In the genomic region with DNA sequence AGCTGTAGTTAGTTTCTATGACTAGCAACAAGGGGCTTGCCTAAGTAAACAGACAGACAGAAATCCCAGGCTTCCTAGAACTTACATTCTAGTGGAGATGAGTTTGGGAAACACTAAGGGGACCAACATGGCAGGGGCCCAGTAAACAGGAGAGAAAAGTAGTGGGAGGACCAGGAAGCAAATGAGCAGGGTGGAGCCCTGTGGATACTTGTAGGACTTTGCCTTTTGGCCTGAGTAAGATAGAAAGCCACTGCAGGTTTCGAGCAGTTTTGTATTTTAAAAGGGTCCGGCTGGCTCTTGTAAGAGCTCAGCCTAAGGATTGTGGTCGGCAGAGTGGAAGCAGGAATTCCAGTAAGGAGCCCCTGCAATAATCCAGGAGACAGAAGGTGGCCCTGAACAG, we compare ENCODE assay signal across 20 cellular contexts.
DNase-seq lines count a peak whose midpoint lies in the region; ATAC-seq, FAIRE-seq and TF ChIP-seq lines count a peak whose summit lies in the region.
"Had no signal": no experiment of that assay in that cellular context is flagged by ENCODE, and none has a peak within 500 bp of the region (broad histone marks: within the 10 kb centered on the region; RNA-seq: fewer than 3 reads in every experiment).

No MANE protein-coding gene starts in this region.

- H3K36me3 ChIP-seq in OCI-LY1 (ENCODE audit: insufficient read depth, low read length) (no peaks in the 10 kb centered on the region), small intestine (ENCODE audit: control insufficient read depth in 2 of 2, insufficient read depth in 2 of 2, low read length in 2 of 2) (no peaks in the 10 kb centered on the region)

- H3K9me3 Mint-ChIP-seq in activated T-cell treated with anti-CD3 and anti-CD28 coated beads, Interleukin-2, amount 50 U/mL, for 24 hours, result peaks cover 7% of the 10 kb centered on the region
- H3K9me3 Mint-ChIP-seq in activated T-helper 2 cell treated with anti-CD3 and anti-CD28 coated beads, Interferon-gamma antibody, Interleukin-2, Interleukin-4, amounts not matched to agents 10 μg/mL and 5 μg/mL and 100 μg/mL, durations not matched to agents 14 hours and 24 hours and 36 hours, result no peaks in the 10 kb centered on the region
- H3K9me3 Mint-ChIP-seq: IgD-negative memory B cell had no signal

- 70 to 75% (median 71%) methylated on average over 3 of the region's 3 CpGs for WGBS in small intestine, 3 donors

- ATAC-seq in GM19452 (IDR thresholded peaks at IDR 0.05; ENCODE audit: unreplicated experiment), result no peak
- ATAC-seq: GM12878, HCT116 had no signal

- peaks cover 4% of the 10 kb centered on the region for H3K36me3 Mint-ChIP-seq in activated T-cell treated with anti-CD3 and anti-CD28 coated beads, Interleukin-2, amount 50 U/mL, for 24 hours (ENCODE audit: low read depth)
- peaks cover 7% of the 10 kb centered on the region for H3K36me3 Mint-ChIP-seq in activated T-helper 2 cell treated with anti-CD3 and anti-CD28 coated beads, Interferon-gamma antibody, Interleukin-2, Interleukin-4, amounts not matched to agents 10 μg/mL and 5 μg/mL and 100 μg/mL, durations not matched to agents 14 hours and 24 hours and 36 hours (ENCODE audit: low read depth)

- peak overlapping the region; percentile 83 for H3K27ac Mint-ChIP-seq in activated T-cell treated with anti-CD3 and anti-CD28 coated beads, Interleukin-2, amount 50 U/mL, for 24 hours
- H3K27ac Mint-ChIP-seq in activated T-helper 2 cell treated with anti-CD3 and anti-CD28 coated beads, Interferon-gamma antibody, Interleukin-2, Interleukin-4, amounts not matched to agents 10 μg/mL and 5 μg/mL and 100 μg/mL, durations not matched to agents 14 hours and 24 hours and 36 hours, result peak overlapping the region; percentile 79

- no peak for TF ChIP-seq CTCF in OCI-LY1 (IDR thresholded peaks at IDR 0.05; ENCODE audit: low read length)

- H3K79me2 ChIP-seq in OCI-LY1 (ENCODE audit: insufficient read depth, low read length), result no peaks in the 10 kb centered on the region

- peaks cover 98% of the 10 kb centered on the region for H3K4me1 Mint-ChIP-seq in activated T-cell treated with anti-CD3 and anti-CD28 coated beads, Interleukin-2, amount 50 U/mL, for 24 hours (ENCODE audit: low read depth)
- H3K4me1 Mint-ChIP-seq in activated T-helper 2 cell treated with anti-CD3 and anti-CD28 coated beads, Interferon-gamma antibody, Interleukin-2, Interleukin-4, amounts not matched to agents 10 μg/mL and 5 μg/mL and 100 μg/mL, durations not matched to agents 14 hours and 24 hours and 36 hours (ENCODE audit: low read depth), result peaks cover 88% of the 10 kb centered on the region

- no peak overlapping the region for H3K9ac ChIP-seq in OCI-LY1 (ENCODE audit: low read length)

- no peaks in the 10 kb centered on the region; the same call in 1 of the 2 replicates for H3F3A ChIP-seq in OCI-LY1 (ENCODE audit: insufficient read depth, low read length)

- intact Hi-C loops in activated T-helper 2 cell treated with anti-CD3 and anti-CD28 coated beads, Interferon-gamma antibody, Interleukin-2, Interleukin-4, amounts not matched to agents 10 μg/mL and 5 μg/mL and 100 μg/mL, durations not matched to agents 14 hours and 24 hours and 36 hours (cut with micrococcal nuclease), result no loop called here

- H3K9me2 ChIP-seq in OCI-LY1 (ENCODE audit: low read depth, low read length), result no peaks in the 10 kb centered on the region

- H3K27ac ChIP-seq in OCI-LY1 (ENCODE audit: low read depth, low read length, poor library complexity, severe bottlenecking), result peak overlapping the region; percentile 5
- H3K27ac ChIP-seq in small intestine (ENCODE audit: low read depth in 1 of 2, low read length in 1 of 2), result no peak overlapping the region

- no peaks in the 10 kb centered on the region for H3K27me3 Mint-ChIP-seq in activated T-cell treated with anti-CD3 and anti-CD28 coated beads, Interleukin-2, amount 50 U/mL, for 24 hours
- H3K27me3 Mint-ChIP-seq in activated T-helper 2 cell treated with anti-CD3 and anti-CD28 coated beads, Interferon-gamma antibody, Interleukin-2, Interleukin-4, amounts not matched to agents 10 μg/mL and 5 μg/mL and 100 μg/mL, durations not matched to agents 14 hours and 24 hours and 36 hours (ENCODE audit: low read depth), result no peaks in the 10 kb centered on the region

- H3K4me2 ChIP-seq in OCI-LY1 (ENCODE audit: low read length), result no peak overlapping the region

- no peak for FAIRE-seq in small intestine (lab: Jason Lieb, UNC)
- FAIRE-seq: GM12878, GM18507, GM19239, RCC 7860 had no signal

- no peak overlapping the region for H3K4me3 Mint-ChIP-seq in activated T-cell treated with anti-CD3 and anti-CD28 coated beads, Interleukin-2, amount 50 U/mL, for 24 hours
- no peak overlapping the region for H3K4me3 Mint-ChIP-seq in activated T-helper 2 cell treated with anti-CD3 and anti-CD28 coated beads, Interferon-gamma antibody, Interleukin-2, Interleukin-4, amounts not matched to agents 10 μg/mL and 5 μg/mL and 100 μg/mL, durations not matched to agents 14 hours and 24 hours and 36 hours (ENCODE audit: low read depth)
- H3K4me3 Mint-ChIP-seq: IgD-negative memory B cell had no signal

- H3K27me3 ChIP-seq in OCI-LY1 (ENCODE audit: insufficient read depth, low read length), result no peaks in the 10 kb centered on the region
- H3K27me3 ChIP-seq in small intestine (ENCODE audit: control insufficient read depth in 2 of 2, insufficient read depth in 2 of 2, low read length in 2 of 2), result no peaks in the 10 kb centered on the region

- H4K20me1 ChIP-seq in OCI-LY1 (ENCODE audit: insufficient read depth, low read length), result no peaks in the 10 kb centered on the region

- H3K4me3 ChIP-seq in OCI-LY1 (ENCODE audit: low read depth, low read length, poor library complexity, severe bottlenecking), result no peak overlapping the region
- no peak overlapping the region for H3K4me3 ChIP-seq in small intestine (ENCODE audit: low read depth in 1 of 2, low read length in 2 of 2)
- H3K4me3 ChIP-seq: GM12878 had no signal

- no peak overlapping the region for H2AFZ ChIP-seq in OCI-LY1 (ENCODE audit: low read length)

- H3K4me1 ChIP-seq in OCI-LY1 (ENCODE audit: insufficient read depth, low read length, severe bottlenecking) (peaks cover 63% of the 10 kb centered on the region), small intestine (ENCODE audit: control insufficient read depth in 2 of 2, insufficient read depth in 1 of 2, low read depth in 1 of 2, low read length in 1 of 2) (no peaks in the 10 kb centered on the region)

- DNase-seq in activated T-cell treated with anti-CD3 and anti-CD28 coated beads, Interleukin-2, amount 50 U/mL, for 24 hours, result no peak
- DNase-seq in activated T-cell treated with anti-CD3 and anti-CD28 coated beads for 4 hours (no peak), small intestine (peak; percentile 19), NCI-H2081 (lab: John Stamatoyannopoulos, UW) (no peak)
- no peak for DNase-seq in activated T-helper 2 cell treated with anti-CD3 and anti-CD28 coated beads, Interferon-gamma antibody, Interleukin-2, Interleukin-4, amounts not matched to agents 10 μg/mL and 5 μg/mL and 100 μg/mL, durations not matched to agents 14 hours and 24 hours and 36 hours (ENCODE audit: low spot score)
- DNase-seq: ACHN; Calu3; CD4-positive, CD25-positive, alpha-beta regulatory T cell; NCI-H1417; NCI-H1930; NCI-H2171 treated with DMSO at 0.1 percent for 48 hours; NCI-H774 had no signal

- H3K9me3 ChIP-seq in OCI-LY1 (ENCODE audit: low read length), result no peaks in the 10 kb centered on the region
- H3K9me3 ChIP-seq in small intestine (ENCODE audit: control insufficient read depth, low read depth), result no peaks in the 10 kb centered on the region
